ENCODE assay signal across 35 cellular contexts in the genomic region with DNA sequence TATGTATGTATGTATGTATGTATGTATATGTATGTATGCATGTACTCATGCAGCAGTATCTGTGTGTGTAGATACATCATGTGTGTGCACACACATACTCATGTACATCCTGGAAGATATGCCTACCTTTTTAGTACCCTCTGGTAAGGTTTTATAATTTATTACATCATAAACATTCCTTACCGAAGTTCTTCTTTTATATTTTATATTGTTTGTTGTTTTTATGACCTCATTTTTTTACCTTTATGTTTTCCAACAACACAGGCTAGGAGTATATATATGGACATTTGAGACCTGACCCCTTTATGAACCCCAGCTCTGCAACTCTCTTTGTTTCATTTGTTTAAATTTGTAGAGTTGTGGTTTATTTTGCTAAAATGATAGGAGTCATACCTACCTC.
DNase-seq lines count a peak whose midpoint lies in the region; ATAC-seq, FAIRE-seq and TF ChIP-seq lines count a peak whose summit lies in the region.
"Had no signal": no experiment of that assay in that cellular context is flagged by ENCODE, and none has a peak within 500 bp of the region (broad histone marks: within the 10 kb centered on the region; RNA-seq: fewer than 3 reads in every experiment).

No MANE protein-coding gene starts in this region.

- H4K20me1 ChIP-seq in HepG2 (ENCODE audit: insufficient read depth, low read length), result no peaks in the 10 kb centered on the region
- H4K20me1 ChIP-seq: BLaER1; BLaER1 treated with 17β-estradiol and CSF1 and Interleukin-3, amounts not matched to agents 10 nM and 100 nM had no signal

- WGBS in HepG2 (ENCODE audit: low lambda C conversion rate), result 3% methylated on average over 1 of the region's 1 CpG
- 42% methylated on average over 1 of the region's 1 CpG for WGBS in right lobe of liver (ENCODE audit: insufficient coverage, low coverage, low lambda C conversion rate, missing lambda C conversion rate)
- 3% methylated on average over 1 of the region's 1 CpG for WGBS in A549 (ENCODE audit: missing lambda C conversion rate)

- FAIRE-seq in HepG2 (lab: Jason Lieb, UNC) (no peak), A549 (lab: Jason Lieb, UNC) (peak; percentile 61)
- FAIRE-seq: A204.1, D721Med had no signal

- TF ChIP-seq EP300 in HepG2 (IDR thresholded peaks at IDR 0.05; ENCODE audit: low read depth in 2 of 2, low read length in 2 of 2) (no peak), HepG2 (CRISPR knock-in tag; IDR thresholded peaks at IDR 0.05; ENCODE audit: borderline replicate concordance) (no peak), A549 (IDR thresholded peaks at IDR 0.05) (no peak)

- no peaks in the 10 kb centered on the region for H3K36me3 Mint-ChIP-seq in activated naive CD8-positive, alpha-beta T cell treated with anti-CD3 and anti-CD28 coated beads, Interleukin-2, amount 50 U/mL, for 24 hours (ENCODE audit: low read depth)
- H3K36me3 Mint-ChIP-seq: CD14-positive monocyte; CD4-positive, alpha-beta memory T cell; CD4-positive, CD25-positive, alpha-beta regulatory T cell; CD8-positive, alpha-beta memory T cell; CD8-positive, alpha-beta T cell had no signal

- no peak overlapping the region for H3K4me3 ChIP-seq in HepG2 (replicated peaks in 1 of 3; ENCODE audit: insufficient read depth in 1 of 3, low read depth in 2 of 3, low read length in 3 of 3)
- no peak overlapping the region for H3K4me3 ChIP-seq in right lobe of liver
- H3K4me3 ChIP-seq in A549, result no peak overlapping the region
- no peak overlapping the region for H3K4me3 ChIP-seq in HEK293 (ENCODE audit: low read depth, low read length)
- H3K4me3 ChIP-seq: BLaER1; BLaER1 treated with 17β-estradiol and CSF1 and Interleukin-3, amounts not matched to agents 10 nM and 100 nM had no signal

- no peaks in the 10 kb centered on the region for H3K79me2 ChIP-seq in HepG2 (ENCODE audit: insufficient read depth, low read length)

- POLR2A ChIA-PET in HepG2 (lab: Yijun Ruan, JAX) (no interaction called here), A549 (lab: Yijun Ruan, JAX) (no interaction called here), HEK293 (lab: Yijun Ruan, JAX) (no interaction called here)

- H3K36me3 ChIP-seq in HepG2 (replicated peaks in 1 of 2; ENCODE audit: control insufficient read depth in 1 of 2, insufficient read depth in 2 of 2, low read length in 2 of 2), result no peaks in the 10 kb centered on the region
- H3K36me3 ChIP-seq in right lobe of liver, result no peaks in the 10 kb centered on the region
- no peaks in the 10 kb centered on the region for H3K36me3 ChIP-seq in HEK293 (ENCODE audit: control insufficient read depth in 2 of 2, insufficient read depth in 1 of 2, low read length in 2 of 2)
- H3K36me3 ChIP-seq: BE2C; BLaER1; BLaER1 treated with 17β-estradiol and CSF1 and Interleukin-3, amounts not matched to agents 10 nM and 100 nM had no signal

- no peak overlapping the region for H3K27ac Mint-ChIP-seq in activated naive CD8-positive, alpha-beta T cell treated with anti-CD3 and anti-CD28 coated beads, Interleukin-2, amount 50 U/mL, for 24 hours
- H3K27ac Mint-ChIP-seq: B cell; CD14-positive monocyte; CD4-positive, alpha-beta memory T cell; CD4-positive, alpha-beta T cell; CD4-positive, CD25-positive, alpha-beta regulatory T cell; CD8-positive, alpha-beta memory T cell; CD8-positive, alpha-beta T cell had no signal

- in situ Hi-C loops in HepG2 (cut with HindIII; ENCODE audit: extremely low pct_ligation_motif_present, low pct_unique_long_range_greater_than_20kb), result no loop called here

- no TSS peak for BruUV-seq in HepG2 (replicated peaks; lab: Mats Ljungman, UMichigan)

- DNase-seq in HepG2 (ENCODE audit: low spot score), result no peak
- DNase-seq in right lobe of liver, result no peak
- DNase-seq in A549 (ENCODE audit: low read depth in 1 of 2, low spot score in 1 of 2), result no peak
- no peak for DNase-seq in SW 1271 (lab: John Stamatoyannopoulos, UW)
- DNase-seq in NCI-H187 (lab: John Stamatoyannopoulos, UW), result no peak
- DNase-seq in activated naive CD8-positive, alpha-beta T cell treated with anti-CD3 and anti-CD28 coated beads, Interleukin-2, amount 50 U/mL, for 24 hours, result no peak
- DNase-seq: 8988T; ACHN; AML-193; BE2C; C1 segment of cervical spinal cord; Caco-2; Calu3; CD4-positive, alpha-beta memory T cell; CD4-positive, alpha-beta T cell; CD4-positive, CD25-positive, alpha-beta regulatory T cell; CD8-positive, alpha-beta memory T cell; CD8-positive, alpha-beta T cell; COR-L47; DMS 273 treated with DMSO at 0.1 percent for 48 hours; DMS153; DMS53; DMS79; DMS79 treated with DMSO at 0.1 percent for 48 hours; DND-41; EL had no signal

- ATAC-seq in HepG2 (no peak), right lobe of liver (no peak), A549 (no peak)
- no peak for ATAC-seq in activated naive CD8-positive, alpha-beta T cell treated with anti-CD3 and anti-CD28 coated beads, Interleukin-2, amount 50 U/mL, for 24 hours
- ATAC-seq: CD8-positive, alpha-beta T cell had no signal

- H3K9me3 ChIP-seq in HepG2 (ENCODE audit: low read length), result no peaks in the 10 kb centered on the region
- H3K9me3 ChIP-seq in right lobe of liver, result no peaks in the 10 kb centered on the region
- no peaks in the 10 kb centered on the region for H3K9me3 ChIP-seq in A549
- H3K9me3 ChIP-seq in HEK293 (ENCODE audit: control insufficient read depth, insufficient read depth, low read depth, low read length), result no peaks in the 10 kb centered on the region
- H3K9me3 ChIP-seq: BE2C; BLaER1; BLaER1 treated with 17β-estradiol and CSF1 and Interleukin-3, amounts not matched to agents 10 nM and 100 nM; Caco-2 had no signal

- CTCF ChIA-PET in HepG2 (lab: Yijun Ruan, JAX; ENCODE audit: low intra/inter-chr PET ratio, low total read pairs) (no interaction called here), A549 (lab: Yijun Ruan, JAX) (no interaction called here), HEK293 (lab: Yijun Ruan, JAX) (no interaction called here)

- H3K4me2 ChIP-seq in HepG2 (ENCODE audit: low read depth, low read length), result no peak overlapping the region
- H3K4me2 ChIP-seq in A549, result no peak overlapping the region
- H3K4me2 ChIP-seq: BLaER1; BLaER1 treated with 17β-estradiol and CSF1 and Interleukin-3, amounts not matched to agents 10 nM and 100 nM had no signal

- peaks cover 20% of the 10 kb centered on the region for H3K4me1 Mint-ChIP-seq in activated naive CD8-positive, alpha-beta T cell treated with anti-CD3 and anti-CD28 coated beads, Interleukin-2, amount 50 U/mL, for 24 hours
- H3K4me1 Mint-ChIP-seq: CD14-positive monocyte had no signal

- H3K9ac ChIP-seq in HepG2 (ENCODE audit: insufficient read depth, low read depth, low read length), result no peak overlapping the region
- H3K9ac ChIP-seq: BLaER1; BLaER1 treated with 17β-estradiol and CSF1 and Interleukin-3, amounts not matched to agents 10 nM and 100 nM had no signal

- no peak for TF ChIP-seq CTCF in HepG2 (CRISPR knock-in tag; IDR thresholded peaks at IDR 0.05)
- TF ChIP-seq CTCF in right lobe of liver (IDR thresholded peaks at IDR 0.05), result no peak
- TF ChIP-seq CTCF in A549 (IDR thresholded peaks at IDR 0.05), result no peak
- TF ChIP-seq CTCF in HEK293 (tag by site-specific recombination; IDR thresholded peaks at IDR 0.05), result no peak
- no peak for TF ChIP-seq CTCF in VCaP (conservative IDR thresholded peaks at IDR 0.05)

- no peaks in the 10 kb centered on the region for H3K27me3 ChIP-seq in HepG2 (ENCODE audit: control insufficient read depth in 1 of 2, insufficient read depth in 2 of 2, low read length in 2 of 2)
- no peaks in the 10 kb centered on the region for H3K27me3 ChIP-seq in right lobe of liver
- H3K27me3 ChIP-seq: BE2C; BLaER1; BLaER1 treated with 17β-estradiol and CSF1 and Interleukin-3, amounts not matched to agents 10 nM and 100 nM had no signal

- H3K9me3 Mint-ChIP-seq in activated naive CD8-positive, alpha-beta T cell treated with anti-CD3 and anti-CD28 coated beads, Interleukin-2, amount 50 U/mL, for 24 hours, result no peaks in the 10 kb centered on the region
- H3K9me3 Mint-ChIP-seq: CD4-positive, alpha-beta memory T cell; CD4-positive, alpha-beta T cell; CD8-positive, alpha-beta memory T cell; CD8-positive, alpha-beta T cell had no signal

- intact Hi-C loops in HepG2 (cut with micrococcal nuclease; ENCODE audit: unreplicated experiment) (no loop called here), right lobe of liver (cut with DNase I) (no loop called here)

- TF ChIP-seq POLR2A in HepG2 (IDR thresholded peaks at IDR 0.05; ENCODE audit: insufficient read depth in 1 of 2, low read depth in 2 of 2, low read length in 2 of 2) (no peak), right lobe of liver (IDR thresholded peaks at IDR 0.05) (no peak), A549 (IDR thresholded peaks at IDR 0.05; ENCODE audit: low read length) (no peak)

- H3K27ac ChIP-seq in HepG2 (ENCODE audit: extremely low read length, insufficient read depth, low read length) (no peak overlapping the region), right lobe of liver (no peak overlapping the region), A549 (no peak overlapping the region), HEK293 (ENCODE audit: extremely low read depth, low read depth, low read length) (no peak overlapping the region), VCaP (peak overlapping the region; percentile 79)
- H3K27ac ChIP-seq: 22Rv1; BLaER1; BLaER1 treated with 17β-estradiol and CSF1 and Interleukin-3, amounts not matched to agents 10 nM and 100 nM had no signal

- H3K27me3 Mint-ChIP-seq in activated naive CD8-positive, alpha-beta T cell treated with anti-CD3 and anti-CD28 coated beads, Interleukin-2, amount 50 U/mL, for 24 hours, result peaks cover 2% of the 10 kb centered on the region
- H3K27me3 Mint-ChIP-seq: B cell had no signal

- no peak overlapping the region for H3K4me3 Mint-ChIP-seq in activated naive CD8-positive, alpha-beta T cell treated with anti-CD3 and anti-CD28 coated beads, Interleukin-2, amount 50 U/mL, for 24 hours
- H3K4me3 Mint-ChIP-seq: B cell; CD14-positive monocyte; CD4-positive, alpha-beta memory T cell; CD4-positive, alpha-beta T cell; CD4-positive, CD25-positive, alpha-beta regulatory T cell; CD8-positive, alpha-beta memory T cell; CD8-positive, alpha-beta T cell had no signal

- H2AFZ ChIP-seq in HepG2 (ENCODE audit: low read length), result no peak overlapping the region

- H3K4me1 ChIP-seq in HepG2 (ENCODE audit: insufficient read depth, low read length) (no peaks in the 10 kb centered on the region), right lobe of liver (no peaks in the 10 kb centered on the region), A549 (no peaks in the 10 kb centered on the region), HEK293 (ENCODE audit: control insufficient read depth, insufficient read depth, low read length) (peaks cover 2% of the 10 kb centered on the region)
- H3K4me1 ChIP-seq: BE2C; BLaER1; BLaER1 treated with 17β-estradiol and CSF1 and Interleukin-3, amounts not matched to agents 10 nM and 100 nM; Caco-2 had no signal

- TF ChIP-seq RAD21 in HepG2 (CRISPR knock-in tag; IDR thresholded peaks at IDR 0.05) (no peak), A549 (conservative IDR thresholded peaks at IDR 0.05 in 1 of 2, IDR thresholded peaks at IDR 0.05 in 1 of 2) (no peak)

TF ChIP-seq in HepG2, 621 proteins besides CTCF, POLR2A, EP300 and RAD21 (continues in another document):
- no peak for TF ChIP-seq ZKSCAN5 (CRISPR knock-in tag; IDR thresholded peaks at IDR 0.05)

TF ChIP-seq in A549, 52 proteins besides CTCF, POLR2A, EP300 and RAD21 (continues in another document):
- TF ChIP-seq PHF8 (IDR thresholded peaks at IDR 0.05; ENCODE audit: borderline replicate concordance, low read depth), result no peak

Comparison
In these comparisons a context has a peak if more than half of its experiments do, and no peak if none do; other contexts are left out.
1. Of the 63 proteins assayed by ChIP-seq in both HepG2 and HEK293: peak only in HepG2: none; only in HEK293: ATF2; in both: none; in neither: 62.